In genomic region chr11:706957-707816, GRCh38 we compare ENCODE assay signal across 9 cellular contexts. TPM values are rescaled to one million over a fixed set of nuclear protein-coding genes. Genes with fewer than 3 reads are reported as not detected.
A peak's percentile ranks its signal among the peaks of the same experiment; 100 is the strongest.
DNase-seq lines count a peak whose midpoint lies in the region; ATAC-seq and TF ChIP-seq lines count a peak whose summit lies in the region.
"Had no signal": no experiment of that assay in that cellular context is flagged by ENCODE, and none has a peak within 500 bp of the region (broad histone marks: within the 10 kb centered on the region; RNA-seq: fewer than 3 reads in every experiment).

No MANE protein-coding gene starts in this region.

- H3K4me3 ChIP-seq in Panc1 (ENCODE audit: low read depth in 2 of 2, low read length in 2 of 2) (peak overlapping the region; percentile 58 to 91), fibroblast of villous mesenchyme (ENCODE audit: low read depth, low read length) (peak overlapping the region; percentile 80), ovary (peak overlapping the region; percentile 70)

- no peak for DNase-seq in Panc1 (ENCODE audit: low read depth, low spot score)
- DNase-seq in fibroblast of villous mesenchyme (ENCODE audit: low read depth): peak; percentile 61
- DNase-seq in ovary: peak; percentile 50 to 65 (median 61)
- DNase-seq in OCI-M1 (lab: John Stamatoyannopoulos, UW): no peak
- no peak for DNase-seq in iPS-NIHi7 (ENCODE audit: extremely low spot score)
- no peak for DNase-seq in GF-D8 (lab: John Stamatoyannopoulos, UW)
- DNase-seq: NCI-H69 had no signal

- CTCF ChIA-PET in Panc1 (lab: Charles Lee): interaction anchor here (0.5 to 1.3 kb wide), 6 partner anchors 15 to 218 kb away, joined by 3 to 5 read pairs (median 4); partner anchors contain the start of gene AP2A2

- H3K36me3 ChIP-seq in Panc1 (ENCODE audit: control insufficient read depth, insufficient read depth, low read length) (no peaks in the 10 kb centered on the region; the same call in 1 of the 2 replicates), ovary (no peaks in the 10 kb centered on the region)

- TF ChIP-seq CTCF in C4-2B (conservative IDR thresholded peaks at IDR 0.05): no peak
- TF ChIP-seq CTCF in Panc1 (IDR thresholded peaks at IDR 0.05): no peak
- peak; percentile 24 for TF ChIP-seq CTCF in fibroblast of villous mesenchyme (IDR thresholded peaks at IDR 0.05; ENCODE audit: insufficient read depth, low read depth, low read length)
- no peak for TF ChIP-seq CTCF in ovary (IDR thresholded peaks at IDR 0.05)

- intact Hi-C loops in Panc1 (cut with micrococcal nuclease; ENCODE audit: unreplicated experiment) (no loop called here), ovary (cut with DNase I) (loop anchor here in 1 of 4 donors (5.0 kb wide), 1 partner anchor 1200 kb away; no protein-coding TSS in a partner anchor)

- H3K4me1 ChIP-seq in Panc1 (ENCODE audit: control insufficient read depth, insufficient read depth, low read length) (peaks cover 72% of the 10 kb centered on the region), ovary (ENCODE audit: insufficient read depth) (peaks cover 34% of the 10 kb centered on the region)

- ATAC-seq in Panc1 (peak; percentile 50), GM18505 (IDR thresholded peaks at IDR 0.05; ENCODE audit: unreplicated experiment) (no peak)

- BruUV-seq in Panc1 (replicated peaks; lab: Mats Ljungman, UMichigan): no TSS peak

- TF ChIP-seq EP300 in ovary (IDR thresholded peaks at IDR 0.05): no peak

- no peaks in the 10 kb centered on the region for H3K9me3 ChIP-seq in Panc1 (ENCODE audit: control insufficient read depth, insufficient read depth, low read depth, low read length)
- H3K9me3 ChIP-seq in ovary: no peaks in the 10 kb centered on the region

- H3K27ac ChIP-seq in C4-2B: peak overlapping the region; percentile 98
- peak overlapping the region; percentile 93 for H3K27ac ChIP-seq in Panc1 (ENCODE audit: low read length)
- peak overlapping the region; percentile 31 to 61 for H3K27ac ChIP-seq in ovary

- 36 to 39% (median 38%) methylated on average over 30 of the region's 30 CpGs for WGBS in ovary, 3 donors

- H3K27me3 ChIP-seq in Panc1 (ENCODE audit: control insufficient read depth, insufficient read depth, low read length): no peaks in the 10 kb centered on the region
- H3K27me3 ChIP-seq in ovary: no peaks in the 10 kb centered on the region

- in situ Hi-C loops in Panc1 (cut with HindIII; ENCODE audit: low pct_unique_long_range_greater_than_20kb, low sequenced_read_pairs): no loop called here

- TF ChIP-seq POLR2A in ovary (IDR thresholded peaks at IDR 0.05): no peak
- no peak for TF ChIP-seq POLR2A in GM18505 (IDR thresholded peaks at IDR 0.05; ENCODE audit: borderline replicate concordance, extremely low read depth, insufficient read depth, insufficient read length)

- POLR2A ChIA-PET in Panc1 (lab: Charles Lee): interaction anchor here (0.9 kb wide), 1 partner anchor 10 kb away, joined by 4 read pairs; no protein-coding TSS in a partner anchor

RNA-seq across cellular contexts. Expression of gene EPS8L2, which starts 1.2 kb away (rescaled TPM):
- total RNA-seq in Panc1 (2021; ENCODE audit: unreplicated experiment) (256 TPM), fibroblast of villous mesenchyme (42.5 and 55.3 TPM in 2 replicates), ovary (10 to 100 TPM; 20.6 to 57.9 (median 34.2) TPM)
- polyA plus RNA-seq in Panc1 (2012; ENCODE audit: insufficient read length): 495 TPM
- 10 to 100 TPM in 1 of 2 donors, 1 to 10 TPM in 1; 5.9 to 17.4 TPM for polyA plus RNA-seq in ovary

RNA-seq across cellular contexts. Expression of gene TMEM80, which starts 11.6 kb away (rescaled TPM):
- total RNA-seq in Panc1 (2021; ENCODE audit: unreplicated experiment) (45.2 TPM), fibroblast of villous mesenchyme (13.0 and 16.8 TPM in 2 replicates), ovary (10 to 100 TPM; 15.4 to 38.0 (median 30.5) TPM)
- polyA plus RNA-seq in Panc1 (2012; ENCODE audit: insufficient read length): 35.2 TPM
- 10 to 100 TPM; 28.9 to 37.6 TPM for polyA plus RNA-seq in ovary

RNA-seq across cellular contexts. Expression of gene DEAF1, which starts 12.2 kb away (rescaled TPM):
- total RNA-seq in Panc1 (2021; ENCODE audit: unreplicated experiment): 105 TPM
- polyA plus RNA-seq in Panc1 (2012; ENCODE audit: insufficient read length): 143 TPM
- 33.7 and 33.8 TPM in 2 replicates for total RNA-seq in fibroblast of villous mesenchyme
- total RNA-seq in ovary: 10 to 100 TPM; 15.5 to 43.4 (median 34.1) TPM
- polyA plus RNA-seq in ovary: 10 to 100 TPM; 10.2 to 23.9 TPM

RNA-seq across cellular contexts. Expression of gene TALDO1, which starts 40.1 kb away (rescaled TPM):
- total RNA-seq in Panc1 (2021; ENCODE audit: unreplicated experiment): 257 TPM
- 397 TPM for polyA plus RNA-seq in Panc1 (2012; ENCODE audit: insufficient read length)
- 142 and 148 TPM in 2 replicates for total RNA-seq in fibroblast of villous mesenchyme
- 100 to 1,000 TPM in 6 of 7 donors, 10 to 100 TPM in 1; 75.0 to 134 (median 117) TPM for total RNA-seq in ovary
- 100 to 1,000 TPM in 1 of 2 donors, 10 to 100 TPM in 1; 76.8 to 103 TPM for polyA plus RNA-seq in ovary

Comparison
In these comparisons a context has a peak if more than half of its experiments do, and no peak if none do; other contexts are left out.
1. H3K27ac ChIP-seq: peak in every context shown above with its lines; median percentile 98 in C4-2B; 93 in Panc1; 46 in ovary.
2. DNase-seq: peak in fibroblast of villous mesenchyme (single experiment) and ovary (5 of 5); none in Panc1 (single experiment), OCI-M1 (single experiment), iPS-NIHi7 (single experiment) and GF-D8 (single experiment).
3. Peak in every context shown above with its lines, with median percentiles within 50 percentile points of each other: H3K4me3 ChIP-seq.